8 cellular contexts compared by ENCODE assay signal in genomic region chr22:20437253-20438065, GRCh38.
DNase-seq lines count a peak whose midpoint lies in the region; ATAC-seq, FAIRE-seq and TF ChIP-seq lines count a peak whose summit lies in the region.

Gene SCARF2, minus strand, starts transcription at chr22:20437825. Its CDS starts 71 bp downstream, at chr22:20437754.

- H3K27ac ChIP-seq in OCI-LY1 (ENCODE audit: low read depth, low read length, poor library complexity, severe bottlenecking), result no peak within 1 kb of the TSS
- no peak within 1 kb of the TSS for H3K27ac ChIP-seq in muscle layer of duodenum (ENCODE audit: low read length)

- H3K79me2 ChIP-seq in OCI-LY1 (ENCODE audit: insufficient read depth, low read length), result no peaks in the 10 kb centered on the region

- no peak for FAIRE-seq in D721Med (lab: Jason Lieb, UNC)

- no peak within 1 kb of the TSS for H2AFZ ChIP-seq in OCI-LY1 (ENCODE audit: low read length)

- H3K9me2 ChIP-seq in OCI-LY1 (ENCODE audit: low read depth, low read length), result no peaks in the 10 kb centered on the region

- no peak for ATAC-seq in HG03432 (IDR thresholded peaks at IDR 0.05; ENCODE audit: unreplicated experiment)

- no peaks in the 10 kb centered on the region for H4K20me1 ChIP-seq in OCI-LY1 (ENCODE audit: insufficient read depth, low read length)

- H3K9ac ChIP-seq in OCI-LY1 (ENCODE audit: low read length), result no peak within 1 kb of the TSS

- no peak within 1 kb of the TSS for H3K4me3 ChIP-seq in OCI-LY1 (ENCODE audit: low read depth, low read length, poor library complexity, severe bottlenecking)
- H3K4me3 ChIP-seq in epithelial cell of esophagus (ENCODE audit: low read length), result peak within 1 kb of the TSS; percentile 23
- H3K4me3 ChIP-seq in muscle layer of duodenum (ENCODE audit: low read depth in 1 of 2, low read length in 2 of 2), result peak within 1 kb of the TSS; percentile 67 to 81

- no peaks in the 10 kb centered on the region for H3F3A ChIP-seq in OCI-LY1 (ENCODE audit: insufficient read depth, low read length)

- TF ChIP-seq CTCF in D721Med (IDR thresholded peaks at IDR 0.05; ENCODE audit: insufficient read depth, missing control alignments) (no peak), OCI-LY1 (IDR thresholded peaks at IDR 0.05; ENCODE audit: low read length) (no peak), epithelial cell of esophagus (IDR thresholded peaks at IDR 0.05; ENCODE audit: insufficient read depth, low read depth, low read length, missing control alignments) (no peak)

- peak; percentile 57 for DNase-seq in D721Med (ENCODE audit: insufficient read length, low spot score)
- DNase-seq in epithelial cell of esophagus (ENCODE audit: low read depth), result no peak
- DNase-seq in NCI-H2029 treated with DMSO at 0.1 percent for 48 hours (lab: John Stamatoyannopoulos, UW), result no peak
- no peak for DNase-seq in NCI-H446 treated with DMSO at 0.1 percent for 48 hours (lab: John Stamatoyannopoulos, UW)
- no peak for DNase-seq in OCI-M1 (lab: John Stamatoyannopoulos, UW)

- H3K4me1 ChIP-seq in OCI-LY1 (ENCODE audit: insufficient read depth, low read length, severe bottlenecking), result no peaks in the 10 kb centered on the region
- peaks cover 0 to 32% of the 10 kb centered on the region in 2 donors for H3K4me1 ChIP-seq in muscle layer of duodenum (ENCODE audit: control insufficient read depth in 1 of 2, insufficient read depth in 2 of 2, low read length in 2 of 2)

- no peaks in the 10 kb centered on the region for H3K27me3 ChIP-seq in OCI-LY1 (ENCODE audit: insufficient read depth, low read length)
- peaks cover 15% of the 10 kb centered on the region for H3K27me3 ChIP-seq in muscle layer of duodenum (ENCODE audit: low read depth, low read length)

- H3K36me3 ChIP-seq in OCI-LY1 (ENCODE audit: insufficient read depth, low read length) (0 out of 2 replicates have a peak, but pooled peaks cover 7% of the 10 kb centered on the region), muscle layer of duodenum (ENCODE audit: control insufficient read depth in 1 of 2, insufficient read depth in 2 of 2, low read length in 2 of 2) (peaks cover 0 to 5% of the 10 kb centered on the region in 2 donors)

- H3K9me3 ChIP-seq in OCI-LY1 (ENCODE audit: low read length), result no peaks in the 10 kb centered on the region
- no peaks in the 10 kb centered on the region for H3K9me3 ChIP-seq in muscle layer of duodenum (ENCODE audit: control insufficient read depth in 1 of 2, low read length in 2 of 2)

- 0 out of 2 replicates have a peak within 1 kb of the TSS, but pooled peaks have one; percentile 16 for H3K4me2 ChIP-seq in OCI-LY1 (ENCODE audit: low read length)
